In genomic region chr15:72238586-72238985, GRCh38 we compare ENCODE assay signal across 1 cellular context.
TF ChIP-seq lines count a peak whose summit lies in the region.

No MANE protein-coding gene starts in this region.

TF ChIP-seq in K562, 482 proteins besides CTCF, POLR2A, EP300 and RAD21:
- TF ChIP-seq ZNF121 (CRISPR knock-in tag; conservative IDR thresholded peaks at IDR 0.05) (peak; percentile 89), HDAC8 (tag; IDR thresholded peaks at IDR 0.05) (no peak), TSHZ1 (CRISPR knock-in tag; IDR thresholded peaks at IDR 0.05) (no peak), ZNF586 (CRISPR knock-in tag; conservative IDR thresholded peaks at IDR 0.05) (no peak), HOMEZ (CRISPR knock-in tag; IDR thresholded peaks at IDR 0.05) (no peak), ZNF778 (CRISPR knock-in tag; IDR thresholded peaks at IDR 0.05) (no peak), CAMTA2 (CRISPR knock-in tag; conservative IDR thresholded peaks at IDR 0.05) (no peak), BCOR (IDR thresholded peaks at IDR 0.05) (peak; percentile 15; the same call in 1 of the 2 replicates), ZNF274 (IDR thresholded peaks at IDR 0.05; ENCODE audit: borderline replicate concordance, low read depth, low read length) (no peak), FUS (optimal IDR thresholded peaks at IDR 0.05; ENCODE audit: low read depth, low read length) (no peak), ADNP (tag; IDR thresholded peaks at IDR 0.05) (no peak), PHTF2 (CRISPR knock-in tag; IDR thresholded peaks at IDR 0.05) (no peak), RBM25 (IDR thresholded peaks at IDR 0.05; ENCODE audit: low read depth, low read length, severe bottlenecking) (peak; percentile 63), CCNT2 (IDR thresholded peaks at IDR 0.05; ENCODE audit: borderline replicate concordance, extremely low read depth, insufficient read length, low read depth, low read length) (no peak), NFIX (CRISPR knock-in tag; IDR thresholded peaks at IDR 0.05; ENCODE audit: low read depth) (no peak)
